ENCODE assay signal across 2 cellular contexts in the genomic region with DNA sequence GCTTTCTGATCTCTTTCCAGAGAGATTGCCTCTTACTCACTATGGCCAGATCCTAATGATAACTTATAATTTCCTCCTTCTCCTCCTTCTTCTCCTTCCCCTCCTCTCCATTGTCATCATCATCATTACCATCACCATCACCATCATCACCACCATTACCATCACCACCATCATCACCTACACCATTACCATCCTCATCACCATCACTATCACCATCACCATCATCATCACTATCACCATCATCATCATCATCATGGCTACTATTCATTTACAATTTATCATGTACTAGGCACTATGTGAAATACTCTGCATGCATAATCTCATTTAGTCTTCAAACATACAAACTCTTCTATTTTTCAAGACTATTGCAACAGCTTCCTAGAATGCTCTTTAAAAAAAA.
TF ChIP-seq lines count a peak whose summit lies in the region.

No MANE protein-coding gene starts in this region.

TF ChIP-seq in HEK293, 187 proteins besides CTCF, POLR2A, EP300 and RAD21:
- peak; percentile 68 for TF ChIP-seq ZNF513 (tag by site-specific recombination; IDR thresholded peaks at IDR 0.05)
- no peak for TF ChIP-seq KLF9 (tag by site-specific recombination; IDR thresholded peaks at IDR 0.05; ENCODE audit: low read depth)

TF ChIP-seq in H1, 55 proteins besides CTCF, POLR2A, EP300 and RAD21:
- TF ChIP-seq, protein P1, sequence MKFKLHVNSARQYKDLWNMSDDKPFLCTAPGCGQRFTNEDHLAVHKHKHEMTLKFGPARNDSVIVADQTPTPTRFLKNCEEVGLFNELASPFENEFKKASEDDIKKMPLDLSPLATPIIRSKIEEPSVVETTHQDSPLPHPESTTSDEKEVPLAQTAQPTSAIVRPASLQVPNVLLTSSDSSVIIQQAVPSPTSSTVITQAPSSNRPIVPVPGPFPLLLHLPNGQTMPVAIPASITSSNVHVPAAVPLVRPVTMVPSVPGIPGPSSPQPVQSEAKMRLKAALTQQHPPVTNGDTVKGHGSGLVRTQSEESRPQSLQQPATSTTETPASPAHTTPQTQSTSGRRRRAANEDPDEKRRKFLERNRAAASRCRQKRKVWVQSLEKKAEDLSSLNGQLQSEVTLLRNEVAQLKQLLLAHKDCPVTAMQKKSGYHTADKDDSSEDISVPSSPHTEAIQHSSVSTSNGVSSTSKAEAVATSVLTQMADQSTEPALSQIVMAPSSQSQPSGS (IDR thresholded peaks at IDR 0.05; ENCODE audit: low read length): no peak
- TF ChIP-seq RFX5 (IDR thresholded peaks at IDR 0.05; ENCODE audit: borderline replicate concordance, low read depth, low read length) (no peak), RNF2 (IDR thresholded peaks at IDR 0.05; ENCODE audit: borderline replicate concordance, low read depth, low read length, missing control alignments, poor library complexity, severe bottlenecking) (no peak), CHD1 (IDR thresholded peaks at IDR 0.05; ENCODE audit: low read depth, low read length) (no peak)
- TF ChIP-seq, protein P2, sequence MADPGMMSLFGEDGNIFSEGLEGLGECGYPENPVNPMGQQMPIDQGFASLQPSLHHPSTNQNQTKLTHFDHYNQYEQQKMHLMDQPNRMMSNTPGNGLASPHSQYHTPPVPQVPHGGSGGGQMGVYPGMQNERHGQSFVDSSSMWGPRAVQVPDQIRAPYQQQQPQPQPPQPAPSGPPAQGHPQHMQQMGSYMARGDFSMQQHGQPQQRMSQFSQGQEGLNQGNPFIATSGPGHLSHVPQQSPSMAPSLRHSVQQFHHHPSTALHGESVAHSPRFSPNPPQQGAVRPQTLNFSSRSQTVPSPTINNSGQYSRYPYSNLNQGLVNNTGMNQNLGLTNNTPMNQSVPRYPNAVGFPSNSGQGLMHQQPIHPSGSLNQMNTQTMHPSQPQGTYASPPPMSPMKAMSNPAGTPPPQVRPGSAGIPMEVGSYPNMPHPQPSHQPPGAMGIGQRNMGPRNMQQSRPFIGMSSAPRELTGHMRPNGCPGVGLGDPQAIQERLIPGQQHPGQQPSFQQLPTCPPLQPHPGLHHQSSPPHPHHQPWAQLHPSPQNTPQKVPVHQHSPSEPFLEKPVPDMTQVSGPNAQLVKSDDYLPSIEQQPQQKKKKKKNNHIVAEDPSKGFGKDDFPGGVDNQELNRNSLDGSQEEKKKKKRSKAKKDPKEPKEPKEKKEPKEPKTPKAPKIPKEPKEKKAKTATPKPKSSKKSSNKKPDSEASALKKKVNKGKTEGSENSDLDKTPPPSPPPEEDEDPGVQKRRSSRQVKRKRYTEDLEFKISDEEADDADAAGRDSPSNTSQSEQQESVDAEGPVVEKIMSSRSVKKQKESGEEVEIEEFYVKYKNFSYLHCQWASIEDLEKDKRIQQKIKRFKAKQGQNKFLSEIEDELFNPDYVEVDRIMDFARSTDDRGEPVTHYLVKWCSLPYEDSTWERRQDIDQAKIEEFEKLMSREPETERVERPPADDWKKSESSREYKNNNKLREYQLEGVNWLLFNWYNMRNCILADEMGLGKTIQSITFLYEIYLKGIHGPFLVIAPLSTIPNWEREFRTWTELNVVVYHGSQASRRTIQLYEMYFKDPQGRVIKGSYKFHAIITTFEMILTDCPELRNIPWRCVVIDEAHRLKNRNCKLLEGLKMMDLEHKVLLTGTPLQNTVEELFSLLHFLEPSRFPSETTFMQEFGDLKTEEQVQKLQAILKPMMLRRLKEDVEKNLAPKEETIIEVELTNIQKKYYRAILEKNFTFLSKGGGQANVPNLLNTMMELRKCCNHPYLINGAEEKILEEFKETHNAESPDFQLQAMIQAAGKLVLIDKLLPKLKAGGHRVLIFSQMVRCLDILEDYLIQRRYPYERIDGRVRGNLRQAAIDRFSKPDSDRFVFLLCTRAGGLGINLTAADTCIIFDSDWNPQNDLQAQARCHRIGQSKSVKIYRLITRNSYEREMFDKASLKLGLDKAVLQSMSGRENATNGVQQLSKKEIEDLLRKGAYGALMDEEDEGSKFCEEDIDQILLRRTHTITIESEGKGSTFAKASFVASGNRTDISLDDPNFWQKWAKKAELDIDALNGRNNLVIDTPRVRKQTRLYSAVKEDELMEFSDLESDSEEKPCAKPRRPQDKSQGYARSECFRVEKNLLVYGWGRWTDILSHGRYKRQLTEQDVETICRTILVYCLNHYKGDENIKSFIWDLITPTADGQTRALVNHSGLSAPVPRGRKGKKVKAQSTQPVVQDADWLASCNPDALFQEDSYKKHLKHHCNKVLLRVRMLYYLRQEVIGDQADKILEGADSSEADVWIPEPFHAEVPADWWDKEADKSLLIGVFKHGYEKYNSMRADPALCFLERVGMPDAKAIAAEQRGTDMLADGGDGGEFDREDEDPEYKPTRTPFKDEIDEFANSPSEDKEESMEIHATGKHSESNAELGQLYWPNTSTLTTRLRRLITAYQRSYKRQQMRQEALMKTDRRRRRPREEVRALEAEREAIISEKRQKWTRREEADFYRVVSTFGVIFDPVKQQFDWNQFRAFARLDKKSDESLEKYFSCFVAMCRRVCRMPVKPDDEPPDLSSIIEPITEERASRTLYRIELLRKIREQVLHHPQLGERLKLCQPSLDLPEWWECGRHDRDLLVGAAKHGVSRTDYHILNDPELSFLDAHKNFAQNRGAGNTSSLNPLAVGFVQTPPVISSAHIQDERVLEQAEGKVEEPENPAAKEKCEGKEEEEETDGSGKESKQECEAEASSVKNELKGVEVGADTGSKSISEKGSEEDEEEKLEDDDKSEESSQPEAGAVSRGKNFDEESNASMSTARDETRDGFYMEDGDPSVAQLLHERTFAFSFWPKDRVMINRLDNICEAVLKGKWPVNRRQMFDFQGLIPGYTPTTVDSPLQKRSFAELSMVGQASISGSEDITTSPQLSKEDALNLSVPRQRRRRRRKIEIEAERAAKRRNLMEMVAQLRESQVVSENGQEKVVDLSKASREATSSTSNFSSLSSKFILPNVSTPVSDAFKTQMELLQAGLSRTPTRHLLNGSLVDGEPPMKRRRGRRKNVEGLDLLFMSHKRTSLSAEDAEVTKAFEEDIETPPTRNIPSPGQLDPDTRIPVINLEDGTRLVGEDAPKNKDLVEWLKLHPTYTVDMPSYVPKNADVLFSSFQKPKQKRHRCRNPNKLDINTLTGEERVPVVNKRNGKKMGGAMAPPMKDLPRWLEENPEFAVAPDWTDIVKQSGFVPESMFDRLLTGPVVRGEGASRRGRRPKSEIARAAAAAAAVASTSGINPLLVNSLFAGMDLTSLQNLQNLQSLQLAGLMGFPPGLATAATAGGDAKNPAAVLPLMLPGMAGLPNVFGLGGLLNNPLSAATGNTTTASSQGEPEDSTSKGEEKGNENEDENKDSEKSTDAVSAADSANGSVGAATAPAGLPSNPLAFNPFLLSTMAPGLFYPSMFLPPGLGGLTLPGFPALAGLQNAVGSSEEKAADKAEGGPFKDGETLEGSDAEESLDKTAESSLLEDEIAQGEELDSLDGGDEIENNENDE (IDR thresholded peaks at IDR 0.05; ENCODE audit: insufficient replicate concordance, low read length): no peak
- TF ChIP-seq, protein P3, sequence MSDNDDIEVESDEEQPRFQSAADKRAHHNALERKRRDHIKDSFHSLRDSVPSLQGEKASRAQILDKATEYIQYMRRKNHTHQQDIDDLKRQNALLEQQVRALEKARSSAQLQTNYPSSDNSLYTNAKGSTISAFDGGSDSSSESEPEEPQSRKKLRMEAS (IDR thresholded peaks at IDR 0.05): no peak
